In genomic region chr6:138107078-138107751, GRCh38 we compare ENCODE assay signal across 8 cellular contexts. TPM values are rescaled to one million over a fixed set of nuclear protein-coding genes. Genes with fewer than 3 reads are reported as not detected.
A peak's percentile ranks its signal among the peaks of the same experiment; 100 is the strongest.
DNase-seq lines count a peak whose midpoint lies in the region; ATAC-seq and TF ChIP-seq lines count a peak whose summit lies in the region.

Gene PERP, minus strand, starts transcription at chr6:138107419. Its CDS starts 79 bp downstream, at chr6:138107340.

- peaks cover 58% of the 10 kb centered on the region for H3K27me3 ChIP-seq in A673 (replicated peaks; ENCODE audit: insufficient read depth, low read depth, low read length, poor library complexity)
- H3K27me3 ChIP-seq in cardiac muscle cell: no peaks in the 10 kb centered on the region
- peaks cover 20% of the 10 kb centered on the region for H3K27me3 ChIP-seq in transverse colon

- no peaks in the 10 kb centered on the region for H3K9me3 ChIP-seq in A673 (ENCODE audit: low read depth, low read length, poor library complexity, severe bottlenecking)
- H3K9me3 ChIP-seq in SK-N-MC (ENCODE audit: low read depth, low read length): no peaks in the 10 kb centered on the region
- H3K9me3 ChIP-seq in cardiac muscle cell (ENCODE audit: low read depth): no peaks in the 10 kb centered on the region
- H3K9me3 ChIP-seq in transverse colon: no peaks in the 10 kb centered on the region

- 0% methylated on average over 3 to 38 of the region's 83 CpGs for WGBS in transverse colon (ENCODE audit: low coverage in 1 of 2), 2 donors

- peak within 1 kb of the TSS; percentile 84 for H3K4me3 Mint-ChIP-seq in activated naive CD8-positive, alpha-beta T cell treated with anti-CD3 and anti-CD28 coated beads for 36 hours

- DNase-seq in A673 (ENCODE audit: low spot score): peak; percentile 28
- DNase-seq in SK-N-MC (ENCODE audit: low read depth, low spot score): no peak
- DNase-seq in activated naive CD8-positive, alpha-beta T cell treated with anti-CD3 and anti-CD28 coated beads for 36 hours: peak; percentile 74
- DNase-seq in cardiac muscle cell (ENCODE audit: low read depth in 1 of 2, low spot score in 1 of 2): peak; percentile 38 to 78
- DNase-seq in posterior cingulate gyrus: peak in 8 of 10 donors; percentile 14 to 90 (median 39)
- DNase-seq in transverse colon: peak; percentile 90

- intact Hi-C loops in A673 (cut with micrococcal nuclease; ENCODE audit: unreplicated experiment): loop anchor here (5.0 kb wide), 1 partner anchor 400 kb away; no protein-coding TSS in a partner anchor
- intact Hi-C loops in posterior cingulate gyrus (cut with DNase I): loop anchor here (5.0 kb wide), 1 partner anchor 400 kb away; no protein-coding TSS in a partner anchor
- intact Hi-C loops in transverse colon (cut with DNase I; ENCODE audit: low total_unique reads): no loop called here

- no TSS peak for BruUV-seq in A673 (replicated peaks; lab: Mats Ljungman, UMichigan)

- no peak for TF ChIP-seq EP300 in transverse colon (IDR thresholded peaks at IDR 0.05; ENCODE audit: low read depth)

- H3K27me3 Mint-ChIP-seq in activated naive CD8-positive, alpha-beta T cell treated with anti-CD3 and anti-CD28 coated beads for 36 hours: peaks cover 45% of the 10 kb centered on the region

- in situ Hi-C loops in transverse colon (cut with MboI; ENCODE audit: low pct_ligation_motif_present in 1 of 4, low pct_unique_long_range_greater_than_20kb in 1 of 4, low sequenced_read_pairs in 3 of 4): loop anchor here (10.0 to 25.0 kb wide), 7 partner anchors 102 to 655 kb away; partner anchors contain the start of genes HEBP2 (in 2 of the 4) and CCDC28A (in 1 of the 4)

- H3K27ac Mint-ChIP-seq in activated naive CD8-positive, alpha-beta T cell treated with anti-CD3 and anti-CD28 coated beads for 36 hours: peak within 1 kb of the TSS; percentile 69

- H3K4me3 ChIP-seq in A673 (ENCODE audit: low read depth, low read length, poor library complexity, severe bottlenecking): peak within 1 kb of the TSS; percentile 47
- peak within 1 kb of the TSS; percentile 81 for H3K4me3 ChIP-seq in SK-N-MC
- peak within 1 kb of the TSS; percentile 78 for H3K4me3 ChIP-seq in cardiac muscle cell
- H3K4me3 ChIP-seq in transverse colon: peak within 1 kb of the TSS; percentile 53 to 87 (median 72)

- H3K36me3 Mint-ChIP-seq in activated naive CD8-positive, alpha-beta T cell treated with anti-CD3 and anti-CD28 coated beads for 36 hours: no peaks in the 10 kb centered on the region

- H3K36me3 ChIP-seq in A673 (ENCODE audit: insufficient read depth, low read length, poor library complexity, severe bottlenecking) (no peaks in the 10 kb centered on the region), SK-N-MC (ENCODE audit: insufficient read depth, low read length) (no peaks in the 10 kb centered on the region), cardiac muscle cell (no peaks in the 10 kb centered on the region), transverse colon (no peaks in the 10 kb centered on the region)

- H3K4me1 Mint-ChIP-seq in activated naive CD8-positive, alpha-beta T cell treated with anti-CD3 and anti-CD28 coated beads for 36 hours: peaks cover 12% of the 10 kb centered on the region

- CTCF ChIA-PET in A673 (lab: Charles Lee): interaction anchor here (0.6 to 1.0 kb wide), 2 partner anchors 104 to 130 kb away, joined by 3 to 6 read pairs; no protein-coding TSS in a partner anchor

- H3K9me3 Mint-ChIP-seq in activated naive CD8-positive, alpha-beta T cell treated with anti-CD3 and anti-CD28 coated beads for 36 hours: no peaks in the 10 kb centered on the region

- no peak within 1 kb of the TSS for H3K27ac ChIP-seq in A673 (ENCODE audit: low read depth, low read length, poor library complexity, severe bottlenecking)
- no peak within 1 kb of the TSS; the same call in 1 of the 2 replicates for H3K27ac ChIP-seq in SK-N-MC
- peak within 1 kb of the TSS; percentile 70 for H3K27ac ChIP-seq in cardiac muscle cell
- H3K27ac ChIP-seq in transverse colon: peak within 1 kb of the TSS; percentile 86 to 98 (median 94)

- TF ChIP-seq CTCF in A673 (conservative IDR thresholded peaks at IDR 0.05; ENCODE audit: low read depth, low read length) (no peak), cardiac muscle cell (IDR thresholded peaks at IDR 0.05; ENCODE audit: low read depth, low read length) (no peak), transverse colon (IDR thresholded peaks at IDR 0.05) (peak in 1 of 5 experiments; percentile 20)

- POLR2A ChIA-PET in A673 (lab: Charles Lee; ENCODE audit: low non-redundant PET): no interaction called here

- H3K4me1 ChIP-seq in A673 (ENCODE audit: insufficient read depth, low read length, poor library complexity, severe bottlenecking) (no peaks in the 10 kb centered on the region), cardiac muscle cell (ENCODE audit: low read depth) (peaks cover 16% of the 10 kb centered on the region), transverse colon (peaks cover 0 to 35% (median 10%) of the 10 kb centered on the region in 4 donors)

- peak within 1 kb of the TSS; percentile 66 for H3K9ac ChIP-seq in SK-N-MC (ENCODE audit: insufficient read length)

- TF ChIP-seq POLR2A in transverse colon (IDR thresholded peaks at IDR 0.05): peak; percentile 96

- ATAC-seq in GM18858 (IDR thresholded peaks at IDR 0.05; ENCODE audit: unreplicated experiment): peak; percentile 38
- peak; percentile 78 for ATAC-seq in HG03196 (IDR thresholded peaks at IDR 0.05; ENCODE audit: unreplicated experiment)

RNA-seq across cellular contexts. Expression of gene PERP, which starts in this region (rescaled TPM):
- total RNA-seq in A673 (2021) (0.48 and 0.71 TPM in 2 replicates), cardiac muscle cell (37.2 and 40.0 TPM in 2 replicates), transverse colon (10 to 100 TPM; 18.1 to 73.0 (median 55.5) TPM)
- 1 to 10 TPM; 2.0 to 2.1 TPM for total RNA-seq in activated naive CD8-positive, alpha-beta T cell treated with anti-CD3 and anti-CD28 coated beads for 36 hours
- 46.7 and 67.9 TPM in 2 replicates for polyA plus RNA-seq in cardiac muscle cell

Comparison
In these comparisons a context has a peak if more than half of its experiments do, and no peak if none do; other contexts are left out.
1. RNA of gene PERP (total RNA-seq): 18.1 to 73.0 TPM in transverse colon and 37.2 to 40.0 TPM in cardiac muscle cell; 2.0 to 2.1 TPM in activated naive CD8-positive, alpha-beta T cell treated with anti-CD3 and anti-CD28 coated beads for 36 hours and 0.48 to 0.71 TPM in A673; every median in the first group is over 4 times any median in the second.
2. Peak in DNase-seq and H3K4me3 ChIP-seq in A673; RNA of the gene not detected or under 1 TPM.
3. H3K27ac ChIP-seq: peak in cardiac muscle cell (single experiment) and transverse colon (4 of 4); none in A673 (single experiment) and SK-N-MC (single experiment).
4. Peak in every context shown above with its lines, with median percentiles within 50 percentile points of each other: H3K4me3 ChIP-seq.